In genomic region chr11:128453444-128454336, GRCh38 we compare ENCODE assay signal across 8 cellular contexts.
DNase-seq lines count a peak whose midpoint lies in the region; ATAC-seq and TF ChIP-seq lines count a peak whose summit lies in the region.

No MANE protein-coding gene starts in this region.

- no peak for TF ChIP-seq CTCF in RWPE2 (IDR thresholded peaks at IDR 0.05; ENCODE audit: poor library complexity, severe bottlenecking)

- H3K4me3 ChIP-seq in RWPE2 (ENCODE audit: severe bottlenecking), result no peak overlapping the region
- peak overlapping the region; percentile 12 for H3K4me3 ChIP-seq in rectal smooth muscle tissue (ENCODE audit: low read length)

- no peaks in the 10 kb centered on the region for H3K9me3 ChIP-seq in RWPE2 (ENCODE audit: severe bottlenecking)

- peaks cover 17% of the 10 kb centered on the region for H3K4me1 ChIP-seq in RWPE2 (ENCODE audit: insufficient read depth, poor library complexity, severe bottlenecking)
- H3K4me1 ChIP-seq in rectal smooth muscle tissue (ENCODE audit: control insufficient read depth, insufficient read depth, low read length), result peaks cover 12% of the 10 kb centered on the region

- no peaks in the 10 kb centered on the region for H3K27me3 ChIP-seq in RWPE2 (ENCODE audit: insufficient read depth, poor library complexity, severe bottlenecking)
- H3K27me3 ChIP-seq in rectal smooth muscle tissue (ENCODE audit: control insufficient read depth, insufficient read depth, low read length), result no peaks in the 10 kb centered on the region

- H3K36me3 ChIP-seq in RWPE2 (ENCODE audit: low read depth), result peaks cover 15% of the 10 kb centered on the region
- H3K36me3 ChIP-seq in rectal smooth muscle tissue (ENCODE audit: control insufficient read depth, insufficient read depth, low read length), result peaks cover 4% of the 10 kb centered on the region

- H3K27ac ChIP-seq in RWPE2 (ENCODE audit: poor library complexity, severe bottlenecking) (peak overlapping the region; percentile 7), rectal smooth muscle tissue (ENCODE audit: low read depth, low read length) (no peak overlapping the region)

- DNase-seq in Daoy (ENCODE audit: low read depth) (peak; percentile 83), RWPE2 (ENCODE audit: low spot score) (no peak), fibroblast of gingiva (ENCODE audit: low read depth) (peak; percentile 86), MV-4-11 (lab: John Stamatoyannopoulos, UW) (no peak), DMS114 treated with DMSO at 0.1 percent for 48 hours (lab: John Stamatoyannopoulos, UW; ENCODE audit: unreplicated experiment) (no peak)

- no peak overlapping the region for H3K9ac ChIP-seq in rectal smooth muscle tissue (ENCODE audit: low read length)

- ATAC-seq in RWPE2 (ENCODE audit: low read depth) (peak; percentile 56), GM19328 (IDR thresholded peaks at IDR 0.05; ENCODE audit: unreplicated experiment) (no peak), GM18870 (IDR thresholded peaks at IDR 0.05; ENCODE audit: unreplicated experiment) (no peak)

Comparison
In these comparisons a context has a peak if more than half of its experiments do, and no peak if none do; other contexts are left out.
1. DNase-seq: peak in Daoy (single experiment) and fibroblast of gingiva (single experiment); none in RWPE2 (single experiment), MV-4-11 (single experiment) and DMS114 treated with DMSO at 0.1 percent for 48 hours (single experiment).